ENCODE assay signal across 9 cellular contexts in genomic region chr20:17648782-17649730, GRCh38. TPM values are rescaled to one million over a fixed set of nuclear protein-coding genes. Genes with fewer than 3 reads are reported as not detected.
DNase-seq lines count a peak whose midpoint lies in the region; ATAC-seq and TF ChIP-seq lines count a peak whose summit lies in the region.
"Had no signal": no experiment of that assay in that cellular context is flagged by ENCODE, and none has a peak within 500 bp of the region (broad histone marks: within the 10 kb centered on the region; RNA-seq: fewer than 3 reads in every experiment).

No MANE protein-coding gene starts in this region.

- 0 out of 2 replicates have a peak overlapping the region, but pooled peaks have one; percentile 2 for H3K27ac ChIP-seq in GM23248
- no peak overlapping the region; the same call in 1 of the 2 replicates for H3K27ac ChIP-seq in Panc1 (ENCODE audit: low read length)
- no peak overlapping the region for H3K27ac ChIP-seq in neural progenitor cell

- no peaks in the 10 kb centered on the region for H3K9me2 ChIP-seq in GM23248 (ENCODE audit: insufficient read depth)

- no peaks in the 10 kb centered on the region for H3K9me3 Mint-ChIP-seq in neural progenitor cell

- H3K36me3 ChIP-seq in GM23248 (ENCODE audit: low read depth) (no peaks in the 10 kb centered on the region; the same call in 1 of the 2 replicates), Panc1 (ENCODE audit: control insufficient read depth, insufficient read depth, low read length) (no peaks in the 10 kb centered on the region), endocrine pancreas (ENCODE audit: control insufficient read depth, insufficient read depth, low read length) (no peaks in the 10 kb centered on the region), neural progenitor cell (no peaks in the 10 kb centered on the region)

- H4K20me1 ChIP-seq in GM23248 (ENCODE audit: insufficient read depth) (peaks cover 5% of the 10 kb centered on the region; the same call in 1 of the 2 replicates), neural progenitor cell (ENCODE audit: low read depth) (peaks cover 72% of the 10 kb centered on the region)

- no peak overlapping the region for H3K4me2 ChIP-seq in GM23248 (ENCODE audit: unreplicated experiment)
- peak overlapping the region; percentile 20 for H3K4me2 ChIP-seq in neural progenitor cell

- no peaks in the 10 kb centered on the region for H3K9me3 ChIP-seq in GM23248 (ENCODE audit: low read depth)
- H3K9me3 ChIP-seq in Panc1 (ENCODE audit: control insufficient read depth, insufficient read depth, low read depth, low read length) = no peaks in the 10 kb centered on the region
- no peaks in the 10 kb centered on the region for H3K9me3 ChIP-seq in endocrine pancreas (ENCODE audit: control insufficient read depth, low read length)
- no peaks in the 10 kb centered on the region for H3K9me3 ChIP-seq in neural progenitor cell (ENCODE audit: low read depth)

- no peak overlapping the region for H3K27ac Mint-ChIP-seq in neural progenitor cell

- POLR2A ChIA-PET in Panc1 (lab: Charles Lee) = interaction anchor here (0.6 kb wide), 1 partner anchor 27 kb away, joined by 4 read pairs; no protein-coding TSS in a partner anchor

- ATAC-seq in Panc1 = 0 out of 2 replicates have a peak, but pooled peaks have one; percentile 43
- no peak for ATAC-seq in GM21576 (IDR thresholded peaks at IDR 0.05; ENCODE audit: unreplicated experiment)
- ATAC-seq in GM19328 (IDR thresholded peaks at IDR 0.05; ENCODE audit: unreplicated experiment) = no peak
- no peak for ATAC-seq in GM19452 (IDR thresholded peaks at IDR 0.05; ENCODE audit: unreplicated experiment)

- TF ChIP-seq CTCF in AG09319 (IDR thresholded peaks at IDR 0.05; ENCODE audit: low read depth, low read length) (peak; percentile 26), Panc1 (IDR thresholded peaks at IDR 0.05) (peak; percentile 27; the same call in 1 of the 2 replicates), neural progenitor cell (IDR thresholded peaks at IDR 0.05) (peak; percentile 52)

- H3K79me2 ChIP-seq in GM23248 (ENCODE audit: insufficient read depth) (peaks cover 98% of the 10 kb centered on the region), neural progenitor cell (ENCODE audit: low read depth) (peaks cover 30% of the 10 kb centered on the region)

- H3K4me1 Mint-ChIP-seq in neural progenitor cell = peaks cover 53% of the 10 kb centered on the region

- peaks cover 11% of the 10 kb centered on the region for H3K27me3 Mint-ChIP-seq in neural progenitor cell (ENCODE audit: insufficient read depth, low read depth)

- 64 to 66% methylated on average over 18 to 20 of the region's 20 CpGs for WGBS in GM23248 (ENCODE audit: low coverage in 1 of 2, low lambda C conversion rate in 2 of 2, missing lambda C conversion rate in 2 of 2), 2 experiments

- H3K4me3 Mint-ChIP-seq in neural progenitor cell = peak overlapping the region; percentile 74

- no peaks in the 10 kb centered on the region for H3K27me3 ChIP-seq in GM23248 (replicated peaks; ENCODE audit: insufficient read depth)
- H3K27me3 ChIP-seq in Panc1 (ENCODE audit: control insufficient read depth, insufficient read depth, low read length) = no peaks in the 10 kb centered on the region
- no peaks in the 10 kb centered on the region for H3K27me3 ChIP-seq in endocrine pancreas (ENCODE audit: control insufficient read depth, insufficient read depth, low read length)
- H3K27me3 ChIP-seq in neural progenitor cell = no peaks in the 10 kb centered on the region

- H3F3A ChIP-seq in GM23248 (ENCODE audit: insufficient read depth) (peaks cover 20% of the 10 kb centered on the region; the same call in 1 of the 2 replicates), neural progenitor cell (ENCODE audit: low read depth) (peaks cover 13% of the 10 kb centered on the region)

- H3K9ac ChIP-seq in GM23248 = no peak overlapping the region
- H3K9ac ChIP-seq in endocrine pancreas (ENCODE audit: control insufficient read depth, insufficient read depth, low read length) = peak overlapping the region; percentile 34
- no peak overlapping the region for H3K9ac ChIP-seq in neural progenitor cell

- H3K4me1 ChIP-seq in GM23248 (ENCODE audit: insufficient read depth) (peaks cover 29% of the 10 kb centered on the region), Panc1 (ENCODE audit: control insufficient read depth, insufficient read depth, low read length) (peaks cover 78% of the 10 kb centered on the region), endocrine pancreas (ENCODE audit: control insufficient read depth, insufficient read depth, low read length) (no peaks in the 10 kb centered on the region), neural progenitor cell (peaks cover 29% of the 10 kb centered on the region)

- H2AFZ ChIP-seq in GM23248 (no peak overlapping the region), neural progenitor cell (replicated peaks) (no peak overlapping the region)

- CTCF ChIA-PET in Panc1 (lab: Charles Lee) = interaction anchor here (0.7 to 1.2 kb wide), 2 partner anchors 15 to 40 kb away, joined by 3 read pairs; no protein-coding TSS in a partner anchor

- BruUV-seq in Panc1 (replicated peaks; lab: Mats Ljungman, UMichigan) = no TSS peak

- H3K36me3 Mint-ChIP-seq in neural progenitor cell = peaks cover 2% of the 10 kb centered on the region

- intact Hi-C loops in Panc1 (cut with micrococcal nuclease; ENCODE audit: unreplicated experiment) = no loop called here

- in situ Hi-C loops in GM23248 (cut with MboI) (loop anchor here (25.0 kb wide), 1 partner anchor 638 kb away; the partner anchor contains the start of gene ZNF133), Panc1 (cut with HindIII; ENCODE audit: low pct_unique_long_range_greater_than_20kb, low sequenced_read_pairs) (no loop called here)

- H3K4me3 ChIP-seq in GM23248 (no peak overlapping the region), Panc1 (ENCODE audit: low read depth in 2 of 2, low read length in 2 of 2) (no peak overlapping the region), endocrine pancreas (ENCODE audit: control insufficient read depth, insufficient read depth, low read length) (no peak overlapping the region), neural progenitor cell (no peak overlapping the region)

- DNase-seq in AG09319 (ENCODE audit: extremely low read depth, low read depth) = no peak
- no peak for DNase-seq in GM23248
- no peak for DNase-seq in Panc1 (ENCODE audit: low read depth, low spot score)
- peak; percentile 62 for DNase-seq in neural progenitor cell (ENCODE audit: low spot score)

RNA-seq across cellular contexts. Expression of gene RRBP1, which starts 33.0 kb away (rescaled TPM):
- 182 and 231 TPM in 2 replicates for total RNA-seq in GM23248 (2014; rRNA removed; shearing (Covaris generic))
- polyA plus RNA-seq in GM23248 (2016; fragmentation: Nextera tagmentation; extraction: Ambion mirVana) = 127 and 131 TPM in 2 replicates
- 152 TPM for total RNA-seq in Panc1 (2021; ENCODE audit: unreplicated experiment)
- 153 TPM for polyA plus RNA-seq in Panc1 (2012; ENCODE audit: insufficient read length)
- total RNA-seq in neural progenitor cell (ENCODE audit: low replicate concordance) = 18.2 and 35.2 TPM in 2 replicates

RNA-seq across cellular contexts. Expression of gene BANF2, which starts 50.7 kb away (rescaled TPM):
- total RNA-seq in GM23248 (2014; rRNA removed; shearing (Covaris generic)) = not detected in 2 replicates
- polyA plus RNA-seq in GM23248 (2016; fragmentation: Nextera tagmentation; extraction: Ambion mirVana) = not detected in 2 replicates
- not detected for total RNA-seq in Panc1 (2021; ENCODE audit: unreplicated experiment)
- not detected for polyA plus RNA-seq in Panc1 (2012; ENCODE audit: insufficient read length)
- total RNA-seq in neural progenitor cell (ENCODE audit: low replicate concordance) = not detected in 2 replicates
- total RNA-seq: renal cortical epithelial cell had no signal
